Comparison of ENCODE assay signal across 1 cellular context in the genomic region with DNA sequence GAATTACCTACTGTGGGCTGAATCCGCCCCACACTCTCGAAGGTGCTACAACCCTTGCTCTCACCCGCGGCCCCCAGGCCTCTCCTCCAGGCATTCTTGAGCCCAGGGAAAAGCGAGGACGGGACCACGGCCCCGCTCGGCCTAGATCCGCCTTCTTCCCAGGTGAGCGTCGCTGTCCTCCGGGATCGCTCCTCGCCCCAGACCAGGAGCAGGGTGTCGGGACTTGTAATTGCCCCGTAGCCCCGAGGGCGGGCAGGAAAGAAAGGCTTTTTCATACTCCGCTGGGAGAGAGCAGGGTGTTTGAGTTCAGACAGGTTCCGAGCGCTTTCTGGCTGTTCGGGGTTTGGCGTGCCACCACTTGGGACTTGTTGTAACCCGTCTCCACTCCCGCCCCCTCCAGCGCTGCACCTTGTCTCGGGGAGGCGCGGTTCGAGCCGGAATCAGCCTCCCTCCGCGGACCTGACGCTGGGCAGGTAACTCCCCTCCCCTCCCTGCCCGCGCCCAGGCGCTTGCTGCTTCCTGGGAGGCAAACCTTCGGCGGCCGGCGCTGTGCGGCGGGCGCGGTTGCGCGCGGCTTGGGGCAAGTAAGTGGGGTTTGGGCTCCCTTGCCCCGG.
TF ChIP-seq lines count a peak whose summit lies in the region.

Gene FAM83B (plus strand): TSS at position 529 of the 614 bp plus-strand sequence. CDS start 23,476 bp downstream, outside the sequence.

TF ChIP-seq in GM23338, 12 proteins besides CTCF, POLR2A, EP300 and RAD21 (continued from another document):
- TF ChIP-seq, protein P1, sequence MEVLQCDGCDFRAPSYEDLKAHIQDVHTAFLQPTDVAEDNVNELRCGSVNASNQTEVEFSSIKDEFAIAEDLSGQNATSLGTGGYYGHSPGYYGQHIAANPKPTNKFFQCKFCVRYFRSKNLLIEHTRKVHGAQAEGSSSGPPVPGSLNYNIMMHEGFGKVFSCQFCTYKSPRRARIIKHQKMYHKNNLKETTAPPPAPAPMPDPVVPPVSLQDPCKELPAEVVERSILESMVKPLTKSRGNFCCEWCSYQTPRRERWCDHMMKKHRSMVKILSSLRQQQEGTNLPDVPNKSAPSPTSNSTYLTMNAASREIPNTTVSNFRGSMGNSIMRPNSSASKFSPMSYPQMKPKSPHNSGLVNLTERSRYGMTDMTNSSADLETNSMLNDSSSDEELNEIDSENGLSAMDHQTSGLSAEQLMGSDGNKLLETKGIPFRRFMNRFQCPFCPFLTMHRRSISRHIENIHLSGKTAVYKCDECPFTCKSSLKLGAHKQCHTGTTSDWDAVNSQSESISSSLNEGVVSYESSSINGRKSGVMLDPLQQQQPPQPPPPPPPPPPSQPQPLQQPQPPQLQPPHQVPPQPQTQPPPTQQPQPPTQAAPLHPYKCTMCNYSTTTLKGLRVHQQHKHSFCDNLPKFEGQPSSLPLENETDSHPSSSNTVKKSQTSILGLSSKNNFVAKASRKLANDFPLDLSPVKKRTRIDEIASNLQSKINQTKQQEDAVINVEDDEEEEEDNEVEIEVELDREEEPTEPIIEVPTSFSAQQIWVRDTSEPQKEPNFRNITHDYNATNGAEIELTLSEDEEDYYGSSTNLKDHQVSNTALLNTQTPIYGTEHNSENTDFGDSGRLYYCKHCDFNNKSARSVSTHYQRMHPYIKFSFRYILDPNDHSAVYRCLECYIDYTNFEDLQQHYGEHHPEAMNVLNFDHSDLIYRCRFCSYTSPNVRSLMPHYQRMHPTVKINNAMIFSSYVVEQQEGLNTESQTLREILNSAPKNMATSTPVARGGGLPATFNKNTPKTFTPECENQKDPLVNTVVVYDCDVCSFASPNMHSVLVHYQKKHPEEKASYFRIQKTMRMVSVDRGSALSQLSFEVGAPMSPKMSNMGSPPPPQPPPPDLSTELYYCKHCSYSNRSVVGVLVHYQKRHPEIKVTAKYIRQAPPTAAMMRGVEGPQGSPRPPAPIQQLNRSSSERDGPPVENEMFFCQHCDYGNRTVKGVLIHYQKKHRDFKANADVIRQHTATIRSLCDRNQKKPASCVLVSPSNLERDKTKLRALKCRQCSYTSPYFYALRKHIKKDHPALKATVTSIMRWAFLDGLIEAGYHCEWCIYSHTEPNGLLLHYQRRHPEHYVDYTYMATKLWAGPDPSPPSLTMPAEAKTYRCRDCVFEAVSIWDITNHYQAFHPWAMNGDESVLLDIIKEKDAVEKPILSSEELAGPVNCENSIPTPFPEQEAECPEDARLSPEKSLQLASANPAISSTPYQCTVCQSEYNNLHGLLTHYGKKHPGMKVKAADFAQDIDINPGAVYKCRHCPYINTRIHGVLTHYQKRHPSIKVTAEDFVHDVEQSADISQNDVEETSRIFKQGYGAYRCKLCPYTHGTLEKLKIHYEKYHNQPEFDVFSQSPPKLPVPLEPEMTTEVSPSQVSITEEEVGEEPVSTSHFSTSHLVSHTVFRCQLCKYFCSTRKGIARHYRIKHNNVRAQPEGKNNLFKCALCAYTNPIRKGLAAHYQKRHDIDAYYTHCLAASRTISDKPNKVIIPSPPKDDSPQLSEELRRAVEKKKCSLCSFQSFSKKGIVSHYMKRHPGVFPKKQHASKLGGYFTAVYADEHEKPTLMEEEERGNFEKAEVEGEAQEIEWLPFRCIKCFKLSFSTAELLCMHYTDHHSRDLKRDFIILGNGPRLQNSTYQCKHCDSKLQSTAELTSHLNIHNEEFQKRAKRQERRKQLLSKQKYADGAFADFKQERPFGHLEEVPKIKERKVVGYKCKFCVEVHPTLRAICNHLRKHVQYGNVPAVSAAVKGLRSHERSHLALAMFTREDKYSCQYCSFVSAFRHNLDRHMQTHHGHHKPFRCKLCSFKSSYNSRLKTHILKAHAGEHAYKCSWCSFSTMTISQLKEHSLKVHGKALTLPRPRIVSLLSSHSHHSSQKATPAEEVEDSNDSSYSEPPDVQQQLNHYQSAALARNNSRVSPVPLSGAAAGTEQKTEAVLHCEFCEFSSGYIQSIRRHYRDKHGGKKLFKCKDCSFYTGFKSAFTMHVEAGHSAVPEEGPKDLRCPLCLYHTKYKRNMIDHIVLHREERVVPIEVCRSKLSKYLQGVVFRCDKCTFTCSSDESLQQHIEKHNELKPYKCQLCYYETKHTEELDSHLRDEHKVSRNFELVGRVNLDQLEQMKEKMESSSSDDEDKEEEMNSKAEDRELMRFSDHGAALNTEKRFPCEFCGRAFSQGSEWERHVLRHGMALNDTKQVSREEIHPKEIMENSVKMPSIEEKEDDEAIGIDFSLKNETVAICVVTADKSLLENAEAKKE (CRISPR knock-in tag; IDR thresholded peaks at IDR 0.05): no peak
- TF ChIP-seq CREB1 (CRISPR knock-in tag; IDR thresholded peaks at IDR 0.05; ENCODE audit: low read depth): no peak
- TF ChIP-seq EZH2 (IDR thresholded peaks at IDR 0.05; ENCODE audit: low read depth, unreplicated experiment): peak; percentile 13
- TF ChIP-seq POLR2AphosphoS5 (IDR thresholded peaks at IDR 0.05; ENCODE audit: low read depth): peak; percentile 38; the same call in 1 of the 2 replicates
- no peak for TF ChIP-seq REST (IDR thresholded peaks at IDR 0.05; ENCODE audit: unreplicated experiment)
